Comparison of ENCODE assay signal across 8 cellular contexts in the genomic region with DNA sequence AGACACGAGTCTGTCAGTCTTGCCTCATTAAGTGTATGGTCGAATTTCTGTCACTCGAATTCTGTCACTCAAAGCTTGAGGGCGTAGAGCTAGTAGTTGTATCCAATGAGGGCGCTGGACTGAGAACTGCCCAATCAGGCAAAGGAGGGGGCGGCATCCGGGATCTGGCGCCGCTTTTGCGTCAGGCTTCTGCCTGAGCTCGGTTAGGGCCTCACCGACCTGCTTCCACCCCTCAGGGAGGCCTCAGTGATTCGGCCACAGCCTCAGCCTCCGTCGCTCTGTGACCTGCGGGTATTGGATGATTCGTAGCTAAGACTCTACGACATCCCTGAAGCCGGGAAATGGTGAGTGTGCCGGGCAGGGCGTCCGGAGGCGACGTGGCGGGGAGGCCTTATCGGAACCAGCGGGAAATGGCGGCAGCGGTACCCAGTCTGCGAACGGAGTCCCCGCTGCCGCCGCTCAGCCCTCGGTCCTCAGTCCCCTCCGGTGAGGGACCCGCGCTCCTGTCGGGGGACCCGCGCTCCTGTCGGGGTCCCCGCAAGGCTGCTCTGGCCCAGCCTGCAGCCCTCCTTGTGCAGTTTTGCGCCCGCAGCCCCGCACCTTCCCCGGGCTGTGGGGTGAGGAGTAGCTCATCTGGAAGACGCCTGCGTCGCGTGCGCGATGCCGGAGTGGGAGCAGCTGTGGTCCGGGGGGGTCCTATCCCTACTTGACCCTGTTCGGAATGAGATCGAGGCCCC.
DNase-seq lines count a peak whose midpoint lies in the region; ATAC-seq and TF ChIP-seq lines count a peak whose summit lies in the region.

No MANE protein-coding gene starts in this region.

- BruUV-seq in MCF 10A (replicated peaks; lab: Mats Ljungman, UMichigan), result no TSS peak

- POLR2A ChIA-PET in MCF 10A (lab: Yijun Ruan, JAX), result no interaction called here

- H3K4me1 ChIP-seq in esophagus squamous epithelium, result peaks cover 0 to 6% (median 0%) of the 10 kb centered on the region in 3 donors
- peaks cover 6 to 7% of the 10 kb centered on the region in 2 donors for H3K4me1 ChIP-seq in thyroid gland

- intact Hi-C loops in MCF 10A (cut with micrococcal nuclease) (no loop called here), esophagus squamous epithelium (cut with DNase I) (no loop called here), thyroid gland (cut with DNase I) (no loop called here)

- DNase-seq in T47D (ENCODE audit: low read depth in 1 of 2, low spot score in 1 of 2), result peak; percentile 84 to 94
- DNase-seq in MCF 10A (ENCODE audit: unreplicated experiment), result no peak
- no peak for DNase-seq in esophagus squamous epithelium (lab: John Stamatoyannopoulos, UW)
- peak in 1 of 2 experiments; percentile 46 for DNase-seq in mesothelial cell of epicardium (ENCODE audit: low spot score in 2 of 2, unreplicated experiment in 2 of 2)
- peak; percentile 85 to 87 for DNase-seq in thyroid gland
- DNase-seq in GM19240 (ENCODE audit: insufficient read length, low spot score), result no peak

- H3K9me3 Mint-ChIP-seq in MCF 10A (ENCODE audit: unreplicated experiment) (peaks cover 5% of the 10 kb centered on the region), mesothelial cell of epicardium (peaks cover 39% of the 10 kb centered on the region)

- H3K36me3 ChIP-seq in esophagus squamous epithelium (no peaks in the 10 kb centered on the region), thyroid gland (no peaks in the 10 kb centered on the region)

- ATAC-seq in GM21576 (IDR thresholded peaks at IDR 0.05; ENCODE audit: unreplicated experiment), result no peak
- ATAC-seq in HG03159 (IDR thresholded peaks at IDR 0.05; ENCODE audit: unreplicated experiment), result no peak

- TF ChIP-seq CTCF in MCF 10A (IDR thresholded peaks at IDR 0.05; ENCODE audit: unreplicated experiment) (no peak), esophagus squamous epithelium (IDR thresholded peaks at IDR 0.05) (no peak), mesothelial cell of epicardium (IDR thresholded peaks at IDR 0.05; ENCODE audit: unreplicated experiment) (no peak), thyroid gland (IDR thresholded peaks at IDR 0.05) (no peak)

- H3K9me3 ChIP-seq in esophagus squamous epithelium (peaks cover 0 to 33% (median 15%) of the 10 kb centered on the region in 3 donors), thyroid gland (no peaks in the 10 kb centered on the region)

- CTCF ChIA-PET in MCF 10A (lab: Yijun Ruan, JAX), result no interaction called here

- in situ Hi-C loops in T47D (cut with HindIII; ENCODE audit: low pct_unique_long_range_greater_than_20kb, low sequenced_read_pairs), result no loop called here

- H3K27me3 ChIP-seq in esophagus squamous epithelium, result peaks cover 0 to 3% (median 0%) of the 10 kb centered on the region in 4 donors
- H3K27me3 ChIP-seq in thyroid gland, result no peaks in the 10 kb centered on the region

- H3K4me3 ChIP-seq in esophagus squamous epithelium (peak overlapping the region; percentile 25 to 68 (median 58)), thyroid gland (replicated peaks in 1 of 3) (peak overlapping the region; percentile 63 to 73 (median 72))

- peak in 2 of 4 donors; percentile 14 to 24 for TF ChIP-seq POLR2A in esophagus squamous epithelium (IDR thresholded peaks at IDR 0.05)
- TF ChIP-seq POLR2A in thyroid gland (IDR thresholded peaks at IDR 0.05), result peak in 1 of 2 donors; percentile 70

- H3K36me3 Mint-ChIP-seq in MCF 10A (ENCODE audit: insufficient read depth, unreplicated experiment), result peaks cover 6% of the 10 kb centered on the region
- peaks cover 23% of the 10 kb centered on the region for H3K36me3 Mint-ChIP-seq in mesothelial cell of epicardium

- no peak overlapping the region for H3K27ac Mint-ChIP-seq in MCF 10A (ENCODE audit: low read depth, unreplicated experiment)
- peak overlapping the region; percentile 71 for H3K27ac Mint-ChIP-seq in mesothelial cell of epicardium

- 7 to 27% methylated on average over 7 to 20 of the region's 57 CpGs for WGBS in esophagus squamous epithelium, 2 donors
- 3 to 4% methylated on average over 20 to 28 of the region's 57 CpGs for WGBS in thyroid gland, 2 donors

- H3K4me1 Mint-ChIP-seq in MCF 10A (ENCODE audit: insufficient read depth, unreplicated experiment) (no peaks in the 10 kb centered on the region), mesothelial cell of epicardium (peaks cover 3% of the 10 kb centered on the region)

- no peaks in the 10 kb centered on the region for H3K27me3 Mint-ChIP-seq in MCF 10A (ENCODE audit: insufficient read depth, unreplicated experiment)
- H3K27me3 Mint-ChIP-seq in mesothelial cell of epicardium (ENCODE audit: low read depth), result no peaks in the 10 kb centered on the region

- H3K27ac ChIP-seq in esophagus squamous epithelium (peak overlapping the region; percentile 41 to 77 (median 76)), thyroid gland (peak overlapping the region in 2 of 3 donors; percentile 30 to 73)

- H3K4me3 Mint-ChIP-seq in MCF 10A (ENCODE audit: unreplicated experiment) (no peak overlapping the region), mesothelial cell of epicardium (peak overlapping the region; percentile 76)

Comparison
In these comparisons a context has a peak if more than half of its experiments do, and no peak if none do; other contexts are left out.
1. DNase-seq: peak in T47D (2 of 2) and thyroid gland (2 of 2); none in MCF 10A (single experiment), esophagus squamous epithelium (single experiment) and GM19240 (single experiment).